1 cellular context compared by ENCODE assay signal in genomic region chr10:95976295-95977229, GRCh38.
A peak's percentile ranks its signal among the peaks of the same experiment; 100 is the strongest.
TF ChIP-seq lines count a peak whose summit lies in the region.

No MANE protein-coding gene starts in this region.

TF ChIP-seq in HepG2, 621 proteins besides CTCF, POLR2A, EP300 and RAD21 (continued from another document and continues in another):
- TF ChIP-seq UBTF (CRISPR knock-in tag; IDR thresholded peaks at IDR 0.05) = 0 out of 2 replicates have a peak, but pooled peaks have one; percentile 21
- TF ChIP-seq, protein P1, sequence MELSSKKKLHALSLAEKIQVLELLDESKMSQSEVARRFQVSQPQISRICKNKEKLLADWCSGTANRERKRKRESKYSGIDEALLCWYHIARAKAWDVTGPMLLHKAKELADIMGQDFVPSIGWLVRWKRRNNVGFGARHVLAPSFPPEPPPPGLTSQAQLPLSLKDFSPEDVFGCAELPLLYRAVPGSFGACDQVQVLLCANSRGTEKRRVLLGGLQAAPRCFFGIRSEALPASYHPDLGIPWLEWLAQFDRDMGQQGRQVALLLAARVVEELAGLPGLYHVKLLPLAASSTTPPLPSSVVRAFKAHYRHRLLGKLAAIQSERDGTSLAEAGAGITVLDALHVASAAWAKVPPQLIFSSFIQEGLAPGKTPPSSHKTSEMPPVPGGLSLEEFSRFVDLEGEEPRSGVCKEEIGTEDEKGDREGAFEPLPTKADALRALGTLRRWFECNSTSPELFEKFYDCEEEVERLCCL (CRISPR knock-in tag; IDR thresholded peaks at IDR 0.05; ENCODE audit: borderline replicate concordance) = no peak
- TF ChIP-seq ETV5 (CRISPR knock-in tag; IDR thresholded peaks at IDR 0.05; ENCODE audit: borderline replicate concordance) = peak; percentile 46; the same call in 1 of the 2 replicates
- peak; percentile 13; the same call in 1 of the 2 replicates for TF ChIP-seq ELF1 (CRISPR knock-in tag; IDR thresholded peaks at IDR 0.05)
- TF ChIP-seq KDM1A (CRISPR knock-in tag; IDR thresholded peaks at IDR 0.05) = peak; percentile 21; the same call in 1 of the 2 replicates
- TF ChIP-seq, protein P2, sequence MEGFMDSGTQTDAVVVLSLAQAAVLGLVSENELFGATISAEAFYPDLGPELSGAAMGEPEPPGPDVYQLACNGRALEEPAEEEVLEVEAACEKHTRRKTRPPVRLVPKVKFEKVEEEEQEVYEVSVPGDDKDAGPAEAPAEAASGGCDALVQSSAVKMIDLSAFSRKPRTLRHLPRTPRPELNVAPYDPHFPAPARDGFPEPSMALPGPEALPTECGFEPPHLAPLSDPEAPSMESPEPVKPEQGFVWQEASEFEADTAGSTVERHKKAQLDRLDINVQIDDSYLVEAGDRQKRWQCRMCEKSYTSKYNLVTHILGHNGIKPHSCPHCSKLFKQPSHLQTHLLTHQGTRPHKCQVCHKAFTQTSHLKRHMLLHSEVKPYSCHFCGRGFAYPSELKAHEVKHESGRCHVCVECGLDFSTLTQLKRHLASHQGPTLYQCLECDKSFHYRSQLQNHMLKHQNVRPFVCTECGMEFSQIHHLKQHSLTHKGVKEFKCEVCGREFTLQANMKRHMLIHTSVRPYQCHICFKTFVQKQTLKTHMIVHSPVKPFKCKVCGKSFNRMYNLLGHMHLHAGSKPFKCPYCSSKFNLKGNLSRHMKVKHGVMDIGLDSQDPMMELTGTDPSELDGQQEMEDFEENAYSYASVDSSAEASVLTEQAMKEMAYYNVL (CRISPR knock-in tag; IDR thresholded peaks at IDR 0.05; ENCODE audit: borderline replicate concordance) = no peak
- TF ChIP-seq ATF7 (IDR thresholded peaks at IDR 0.05) = no peak
- no peak for TF ChIP-seq ATF7 (CRISPR knock-in tag; IDR thresholded peaks at IDR 0.05)
- 0 out of 2 replicates have a peak, but pooled peaks have one; percentile 10 for TF ChIP-seq SOX5 (CRISPR knock-in tag; IDR thresholded peaks at IDR 0.05; ENCODE audit: borderline replicate concordance)
- TF ChIP-seq, protein P3, sequence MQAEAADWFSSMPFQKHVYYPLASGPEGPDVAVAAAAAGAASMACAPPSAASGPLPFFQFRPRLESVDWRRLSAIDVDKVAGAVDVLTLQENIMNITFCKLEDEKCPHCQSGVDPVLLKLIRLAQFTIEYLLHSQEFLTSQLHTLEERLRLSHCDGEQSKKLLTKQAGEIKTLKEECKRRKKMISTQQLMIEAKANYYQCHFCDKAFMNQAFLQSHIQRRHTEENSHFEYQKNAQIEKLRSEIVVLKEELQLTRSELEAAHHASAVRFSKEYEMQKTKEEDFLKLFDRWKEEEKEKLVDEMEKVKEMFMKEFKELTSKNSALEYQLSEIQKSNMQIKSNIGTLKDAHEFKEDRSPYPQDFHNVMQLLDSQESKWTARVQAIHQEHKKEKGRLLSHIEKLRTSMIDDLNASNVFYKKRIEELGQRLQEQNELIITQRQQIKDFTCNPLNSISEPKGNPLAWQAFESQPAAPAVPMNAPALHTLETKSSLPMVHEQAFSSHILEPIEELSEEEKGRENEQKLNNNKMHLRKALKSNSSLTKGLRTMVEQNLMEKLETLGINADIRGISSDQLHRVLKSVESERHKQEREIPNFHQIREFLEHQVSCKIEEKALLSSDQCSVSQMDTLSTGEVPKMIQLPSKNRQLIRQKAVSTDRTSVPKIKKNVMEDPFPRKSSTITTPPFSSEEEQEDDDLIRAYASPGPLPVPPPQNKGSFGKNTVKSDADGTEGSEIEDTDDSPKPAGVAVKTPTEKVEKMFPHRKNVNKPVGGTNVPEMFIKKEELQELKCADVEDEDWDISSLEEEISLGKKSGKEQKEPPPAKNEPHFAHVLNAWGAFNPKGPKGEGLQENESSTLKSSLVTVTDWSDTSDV (CRISPR knock-in tag; IDR thresholded peaks at IDR 0.05) = no peak
- TF ChIP-seq PAXIP1 (CRISPR knock-in tag; conservative IDR thresholded peaks at IDR 0.05) = peak; percentile 60
- no peak for TF ChIP-seq CHD4 (IDR thresholded peaks at IDR 0.05; ENCODE audit: borderline replicate concordance, low read length)
- no peak for TF ChIP-seq ZNF468 (CRISPR knock-in tag; IDR thresholded peaks at IDR 0.05)
- no peak for TF ChIP-seq CBX5 (CRISPR knock-in tag; IDR thresholded peaks at IDR 0.05; ENCODE audit: borderline replicate concordance)
- TF ChIP-seq, protein P4, sequence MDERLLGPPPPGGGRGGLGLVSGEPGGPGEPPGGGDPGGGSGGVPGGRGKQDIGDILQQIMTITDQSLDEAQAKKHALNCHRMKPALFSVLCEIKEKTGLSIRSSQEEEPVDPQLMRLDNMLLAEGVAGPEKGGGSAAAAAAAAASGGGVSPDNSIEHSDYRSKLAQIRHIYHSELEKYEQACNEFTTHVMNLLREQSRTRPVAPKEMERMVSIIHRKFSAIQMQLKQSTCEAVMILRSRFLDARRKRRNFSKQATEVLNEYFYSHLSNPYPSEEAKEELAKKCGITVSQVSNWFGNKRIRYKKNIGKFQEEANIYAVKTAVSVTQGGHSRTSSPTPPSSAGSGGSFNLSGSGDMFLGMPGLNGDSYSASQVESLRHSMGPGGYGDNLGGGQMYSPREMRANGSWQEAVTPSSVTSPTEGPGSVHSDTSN (CRISPR knock-in tag; IDR thresholded peaks at IDR 0.05) = no peak
- TF ChIP-seq, protein P5, sequence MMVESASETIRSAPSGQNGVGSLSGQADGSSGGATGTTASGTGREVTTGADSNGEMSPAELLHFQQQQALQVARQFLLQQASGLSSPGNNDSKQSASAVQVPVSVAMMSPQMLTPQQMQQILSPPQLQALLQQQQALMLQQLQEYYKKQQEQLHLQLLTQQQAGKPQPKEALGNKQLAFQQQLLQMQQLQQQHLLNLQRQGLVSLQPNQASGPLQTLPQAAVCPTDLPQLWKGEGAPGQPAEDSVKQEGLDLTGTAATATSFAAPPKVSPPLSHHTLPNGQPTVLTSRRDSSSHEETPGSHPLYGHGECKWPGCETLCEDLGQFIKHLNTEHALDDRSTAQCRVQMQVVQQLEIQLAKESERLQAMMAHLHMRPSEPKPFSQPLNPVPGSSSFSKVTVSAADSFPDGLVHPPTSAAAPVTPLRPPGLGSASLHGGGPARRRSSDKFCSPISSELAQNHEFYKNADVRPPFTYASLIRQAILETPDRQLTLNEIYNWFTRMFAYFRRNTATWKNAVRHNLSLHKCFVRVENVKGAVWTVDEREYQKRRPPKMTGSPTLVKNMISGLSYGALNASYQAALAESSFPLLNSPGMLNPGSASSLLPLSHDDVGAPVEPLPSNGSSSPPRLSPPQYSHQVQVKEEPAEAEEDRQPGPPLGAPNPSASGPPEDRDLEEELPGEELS (CRISPR knock-in tag; IDR thresholded peaks at IDR 0.05) = no peak
- peak; percentile 40; the same call in 1 of the 2 replicates for TF ChIP-seq CEBPB (IDR thresholded peaks at IDR 0.05; ENCODE audit: borderline replicate concordance, low read depth, low read length)
- TF ChIP-seq SCMH1 (CRISPR knock-in tag; IDR thresholded peaks at IDR 0.05; ENCODE audit: borderline replicate concordance) = no peak
- TF ChIP-seq, protein P6, sequence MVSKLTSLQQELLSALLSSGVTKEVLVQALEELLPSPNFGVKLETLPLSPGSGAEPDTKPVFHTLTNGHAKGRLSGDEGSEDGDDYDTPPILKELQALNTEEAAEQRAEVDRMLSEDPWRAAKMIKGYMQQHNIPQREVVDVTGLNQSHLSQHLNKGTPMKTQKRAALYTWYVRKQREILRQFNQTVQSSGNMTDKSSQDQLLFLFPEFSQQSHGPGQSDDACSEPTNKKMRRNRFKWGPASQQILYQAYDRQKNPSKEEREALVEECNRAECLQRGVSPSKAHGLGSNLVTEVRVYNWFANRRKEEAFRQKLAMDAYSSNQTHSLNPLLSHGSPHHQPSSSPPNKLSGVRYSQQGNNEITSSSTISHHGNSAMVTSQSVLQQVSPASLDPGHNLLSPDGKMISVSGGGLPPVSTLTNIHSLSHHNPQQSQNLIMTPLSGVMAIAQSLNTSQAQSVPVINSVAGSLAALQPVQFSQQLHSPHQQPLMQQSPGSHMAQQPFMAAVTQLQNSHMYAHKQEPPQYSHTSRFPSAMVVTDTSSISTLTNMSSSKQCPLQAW (CRISPR knock-in tag; IDR thresholded peaks at IDR 0.05) = 0 out of 2 replicates have a peak, but pooled peaks have one; percentile 36
- no peak for TF ChIP-seq RFXAP (CRISPR knock-in tag; IDR thresholded peaks at IDR 0.05; ENCODE audit: borderline replicate concordance)
- TF ChIP-seq, protein P7, sequence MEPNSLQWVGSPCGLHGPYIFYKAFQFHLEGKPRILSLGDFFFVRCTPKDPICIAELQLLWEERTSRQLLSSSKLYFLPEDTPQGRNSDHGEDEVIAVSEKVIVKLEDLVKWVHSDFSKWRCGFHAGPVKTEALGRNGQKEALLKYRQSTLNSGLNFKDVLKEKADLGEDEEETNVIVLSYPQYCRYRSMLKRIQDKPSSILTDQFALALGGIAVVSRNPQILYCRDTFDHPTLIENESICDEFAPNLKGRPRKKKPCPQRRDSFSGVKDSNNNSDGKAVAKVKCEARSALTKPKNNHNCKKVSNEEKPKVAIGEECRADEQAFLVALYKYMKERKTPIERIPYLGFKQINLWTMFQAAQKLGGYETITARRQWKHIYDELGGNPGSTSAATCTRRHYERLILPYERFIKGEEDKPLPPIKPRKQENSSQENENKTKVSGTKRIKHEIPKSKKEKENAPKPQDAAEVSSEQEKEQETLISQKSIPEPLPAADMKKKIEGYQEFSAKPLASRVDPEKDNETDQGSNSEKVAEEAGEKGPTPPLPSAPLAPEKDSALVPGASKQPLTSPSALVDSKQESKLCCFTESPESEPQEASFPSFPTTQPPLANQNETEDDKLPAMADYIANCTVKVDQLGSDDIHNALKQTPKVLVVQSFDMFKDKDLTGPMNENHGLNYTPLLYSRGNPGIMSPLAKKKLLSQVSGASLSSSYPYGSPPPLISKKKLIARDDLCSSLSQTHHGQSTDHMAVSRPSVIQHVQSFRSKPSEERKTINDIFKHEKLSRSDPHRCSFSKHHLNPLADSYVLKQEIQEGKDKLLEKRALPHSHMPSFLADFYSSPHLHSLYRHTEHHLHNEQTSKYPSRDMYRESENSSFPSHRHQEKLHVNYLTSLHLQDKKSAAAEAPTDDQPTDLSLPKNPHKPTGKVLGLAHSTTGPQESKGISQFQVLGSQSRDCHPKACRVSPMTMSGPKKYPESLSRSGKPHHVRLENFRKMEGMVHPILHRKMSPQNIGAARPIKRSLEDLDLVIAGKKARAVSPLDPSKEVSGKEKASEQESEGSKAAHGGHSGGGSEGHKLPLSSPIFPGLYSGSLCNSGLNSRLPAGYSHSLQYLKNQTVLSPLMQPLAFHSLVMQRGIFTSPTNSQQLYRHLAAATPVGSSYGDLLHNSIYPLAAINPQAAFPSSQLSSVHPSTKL (CRISPR knock-in tag; IDR thresholded peaks at IDR 0.05) = peak; percentile 39; the same call in 1 of the 2 replicates
- TF ChIP-seq CEBPG (CRISPR knock-in tag; IDR thresholded peaks at IDR 0.05) = peak; percentile 38; the same call in 1 of the 2 replicates
- no peak for TF ChIP-seq NFKB2 (CRISPR knock-in tag; IDR thresholded peaks at IDR 0.05; ENCODE audit: borderline replicate concordance)
- TF ChIP-seq RCOR2 (CRISPR knock-in tag; IDR thresholded peaks at IDR 0.05) = 0 out of 2 replicates have a peak, but pooled peaks have one; percentile 44
- TF ChIP-seq ZC3H4 (CRISPR knock-in tag; IDR thresholded peaks at IDR 0.05; ENCODE audit: borderline replicate concordance) = no peak
- TF ChIP-seq ZNF382 (CRISPR knock-in tag; IDR thresholded peaks at IDR 0.05; ENCODE audit: borderline replicate concordance) = no peak
- TF ChIP-seq MATR3 (CRISPR knock-in tag; IDR thresholded peaks at IDR 0.05) = no peak
- TF ChIP-seq RBAK (CRISPR knock-in tag; IDR thresholded peaks at IDR 0.05) = peak; percentile 69; the same call in 1 of the 2 replicates
- TF ChIP-seq ATAD3A (CRISPR knock-in tag; IDR thresholded peaks at IDR 0.05) = no peak
- no peak for TF ChIP-seq RORA (CRISPR knock-in tag; IDR thresholded peaks at IDR 0.05)
- TF ChIP-seq MLX (CRISPR knock-in tag; IDR thresholded peaks at IDR 0.05) = no peak
- no peak for TF ChIP-seq ZFP1 (CRISPR knock-in tag; IDR thresholded peaks at IDR 0.05)
- TF ChIP-seq HNF4G (IDR thresholded peaks at IDR 0.05; ENCODE audit: borderline replicate concordance, low read depth, low read length) = 0 out of 2 replicates have a peak, but pooled peaks have one; percentile 34
- TF ChIP-seq HNF4G (CRISPR knock-in tag; IDR thresholded peaks at IDR 0.05; ENCODE audit: borderline replicate concordance, low read depth) = no peak
- TF ChIP-seq ZMYM2 (CRISPR knock-in tag; IDR thresholded peaks at IDR 0.05) = peak; percentile 58; the same call in 1 of the 2 replicates
- 0 out of 2 replicates have a peak, but pooled peaks have one; percentile 47 for TF ChIP-seq ZNF556 (CRISPR knock-in tag; IDR thresholded peaks at IDR 0.05; ENCODE audit: borderline replicate concordance)
